Comparison of ENCODE assay signal across 6 cellular contexts in the genomic region with DNA sequence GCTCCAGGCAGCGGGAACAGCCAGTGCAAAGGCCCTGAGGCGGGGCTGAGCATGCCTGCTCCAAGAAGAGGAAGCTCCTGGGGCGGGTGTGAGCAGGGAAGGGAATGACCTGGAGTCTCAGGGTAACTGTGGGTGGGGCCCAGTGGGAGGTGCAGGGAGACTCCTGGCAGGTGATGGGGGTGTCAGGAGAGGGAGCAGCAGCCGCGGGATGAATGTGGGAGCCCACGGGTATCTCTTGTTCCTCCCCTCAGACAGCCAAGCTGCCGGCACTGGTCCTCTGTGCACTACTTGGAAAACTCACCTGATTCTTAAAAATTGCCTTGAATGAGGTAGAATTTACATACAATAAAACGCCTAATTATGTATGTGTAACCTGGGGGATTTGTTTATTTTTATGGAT. TPM values are rescaled to one million over a fixed set of nuclear protein-coding genes. Genes with fewer than 3 reads are reported as not detected.
"Had no signal": no experiment of that assay in that cellular context is flagged by ENCODE, and none has a peak within 500 bp of the region (broad histone marks: within the 10 kb centered on the region; RNA-seq: fewer than 3 reads in every experiment).

No MANE protein-coding gene starts in this region.

RNA-seq across cellular contexts. Expression of gene CST1, which starts 26.6 kb away (rescaled TPM):
- total RNA-seq: HepG2, HT1080, IMR-90, K562 had no signal
- polyA plus RNA-seq: IgD-negative memory B cell, IMR-90, K562 had no signal

RNA-seq across cellular contexts. Expression of gene CST2, which starts 49.1 kb away (rescaled TPM):
- total RNA-seq: HepG2, HT-29, HT1080, IMR-90, K562 had no signal
- polyA plus RNA-seq: HepG2, IgD-negative memory B cell, IMR-90, K562 had no signal
